22 cellular contexts compared by ENCODE assay signal in the genomic region with DNA sequence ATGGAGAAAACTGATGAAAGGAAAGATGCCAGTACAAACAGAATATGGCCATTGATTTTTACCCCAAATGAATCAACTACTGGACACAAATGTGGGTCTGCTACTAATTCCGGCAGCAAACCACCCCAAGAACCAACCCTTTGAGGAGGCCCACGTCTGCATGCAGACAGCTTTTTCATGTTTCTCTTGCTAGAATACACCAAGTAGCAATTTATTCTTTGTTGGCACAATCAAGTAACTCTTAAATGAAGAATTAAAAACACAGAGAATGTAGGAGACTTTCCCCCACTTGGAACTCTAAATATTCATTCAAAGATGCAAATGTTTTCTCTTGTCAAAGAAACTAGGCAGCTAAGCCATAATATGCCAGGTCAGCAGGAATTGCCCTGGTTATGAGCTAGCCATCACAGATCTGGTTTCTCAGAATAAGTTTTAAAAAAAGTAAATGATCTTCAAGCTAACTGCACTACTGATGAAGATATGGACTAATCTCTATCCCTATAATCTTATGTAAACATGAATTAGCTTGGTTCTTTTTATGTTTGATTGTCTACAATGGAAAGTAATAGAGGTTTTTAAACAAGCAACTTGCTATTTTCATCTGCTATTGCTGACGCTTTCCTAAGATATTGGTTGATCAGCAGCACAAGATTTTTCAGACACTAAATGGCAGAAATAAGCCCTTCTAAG.
DNase-seq lines count a peak whose midpoint lies in the region; ATAC-seq, FAIRE-seq and TF ChIP-seq lines count a peak whose summit lies in the region.
"Had no signal": no experiment of that assay in that cellular context is flagged by ENCODE, and none has a peak within 500 bp of the region (broad histone marks: within the 10 kb centered on the region; RNA-seq: fewer than 3 reads in every experiment).

No MANE protein-coding gene starts in this region.

- no peak for FAIRE-seq in K562 (lab: Jason Lieb, UNC)
- FAIRE-seq: HTR-8/SVneo had no signal

- peaks cover 49% of the 10 kb centered on the region for H3K4me1 Mint-ChIP-seq in HFFc6 (ENCODE audit: low read depth)
- H3K4me1 Mint-ChIP-seq: IgD-negative memory B cell, T-cell had no signal

- WGBS in K562 (ENCODE audit: insufficient coverage, low coverage, missing lambda C conversion rate): 0% methylated on average over 3 of the region's 3 CpGs
- 58% methylated on average over 3 of the region's 3 CpGs for WGBS in right lobe of liver (ENCODE audit: insufficient coverage, low coverage, low lambda C conversion rate, missing lambda C conversion rate)
- WGBS in smooth muscle cell (ENCODE audit: low lambda C conversion rate): 71% methylated on average over 3 of the region's 3 CpGs

- DNase-seq in HFFc6 (no peak), K562 (ENCODE audit: extremely low read depth in 1 of 4, low spot score in 3 of 4) (no peak), right lobe of liver (no peak), smooth muscle cell (lab: John Stamatoyannopoulos, UW; ENCODE audit: unreplicated experiment) (no peak), lower lobe of right lung (no peak), AG20443 (ENCODE audit: low spot score) (no peak), NCI-H2171 (lab: John Stamatoyannopoulos, UW) (no peak), kidney glomerular epithelial cell (lab: John Stamatoyannopoulos, UW) (no peak)
- DNase-seq: AML-193; C1 segment of cervical spinal cord; DMS79; H7; Karpas-422; NCI-H1048; NCI-H1417 treated with DMSO at 0.1 percent for 48 hours; NCI-H187; NCI-H2107; NK-92 treated with Interleukin-12 subunit alpha and Interleukin-12 subunit beta, amount 100 ng/mL, for 24 hours; T-cell had no signal

- H3K79me2 ChIP-seq in K562 (ENCODE audit: control insufficient read depth, insufficient read depth, low read length) (no peaks in the 10 kb centered on the region), smooth muscle cell (ENCODE audit: low read depth) (no peaks in the 10 kb centered on the region)

- H3K4me2 ChIP-seq in K562 (ENCODE audit: insufficient read depth, low read length): no peak overlapping the region
- H3K4me2 ChIP-seq in smooth muscle cell: peak overlapping the region; percentile 8

- no peak for TF ChIP-seq RAD21 in K562 (CRISPR knock-in tag; conservative IDR thresholded peaks at IDR 0.05 in 1 of 2, IDR thresholded peaks at IDR 0.05 in 1 of 2)

- no peak overlapping the region for H3K27ac ChIP-seq in K562 (ENCODE audit: extremely low read depth, low read depth, low read length)
- peak overlapping the region; percentile 0 to 39 (median 20) for H3K27ac ChIP-seq in right lobe of liver
- no peak overlapping the region for H3K27ac ChIP-seq in smooth muscle cell (ENCODE audit: low read depth)
- no peak overlapping the region for H3K27ac ChIP-seq in lower lobe of right lung

- H3K27me3 ChIP-seq in K562 (ENCODE audit: control insufficient read depth in 2 of 2, insufficient read depth in 2 of 2, low read length in 2 of 2) (no peaks in the 10 kb centered on the region), right lobe of liver (no peaks in the 10 kb centered on the region), smooth muscle cell (ENCODE audit: low read depth) (no peaks in the 10 kb centered on the region), lower lobe of right lung (ENCODE audit: low read depth) (no peaks in the 10 kb centered on the region)

- BruUV-seq in K562 (replicated peaks; lab: Mats Ljungman, UMichigan): no TSS peak

- ATAC-seq in K562: no peak
- ATAC-seq in right lobe of liver: peak in 1 of 4 donors; percentile 26
- ATAC-seq in lower lobe of right lung: no peak
- ATAC-seq: Panc1, T-cell had no signal

- no peak for TF ChIP-seq POLR2A in K562 (conservative IDR thresholded peaks at IDR 0.05)
- no peak for TF ChIP-seq POLR2A in right lobe of liver (IDR thresholded peaks at IDR 0.05)

- no peaks in the 10 kb centered on the region for H3K36me3 ChIP-seq in K562 (ENCODE audit: control insufficient read depth, insufficient read depth, low read length)
- no peaks in the 10 kb centered on the region for H3K36me3 ChIP-seq in right lobe of liver
- H3K36me3 ChIP-seq in smooth muscle cell (ENCODE audit: low read depth): no peaks in the 10 kb centered on the region
- H3K36me3 ChIP-seq in lower lobe of right lung: no peaks in the 10 kb centered on the region

- H3K27me3 Mint-ChIP-seq in HFFc6 (ENCODE audit: insufficient read depth): 0 out of 2 replicates have a peak, but pooled peaks cover 2% of the 10 kb centered on the region
- H3K27me3 Mint-ChIP-seq: IgD-negative memory B cell, T-cell had no signal

- TF ChIP-seq EP300 in K562 (IDR thresholded peaks at IDR 0.05; ENCODE audit: low read length): no peak

- peaks cover 30% of the 10 kb centered on the region for H3K36me3 Mint-ChIP-seq in HFFc6 (ENCODE audit: low read depth)
- H3K36me3 Mint-ChIP-seq: T-cell had no signal

- H3K9ac ChIP-seq in K562 (ENCODE audit: insufficient read depth in 1 of 2, low read depth in 2 of 2, low read length in 2 of 2) (no peak overlapping the region), smooth muscle cell (ENCODE audit: low read depth) (no peak overlapping the region)

- H3K4me1 ChIP-seq in K562 (replicated peaks in 1 of 2; ENCODE audit: control insufficient read depth in 2 of 2, insufficient read depth in 2 of 2, low read length in 2 of 2) (no peaks in the 10 kb centered on the region), right lobe of liver (peaks cover 0 to 32% (median 9%) of the 10 kb centered on the region in 4 donors), smooth muscle cell (ENCODE audit: low read depth) (peaks cover 6% of the 10 kb centered on the region), lower lobe of right lung (peaks cover 5% of the 10 kb centered on the region)

- no peaks in the 10 kb centered on the region for H3K9me3 Mint-ChIP-seq in HFFc6
- H3K9me3 Mint-ChIP-seq: IgD-negative memory B cell, T-cell had no signal

- no peak overlapping the region for H2AFZ ChIP-seq in K562 (ENCODE audit: low read depth, low read length)
- no peak overlapping the region for H2AFZ ChIP-seq in smooth muscle cell (ENCODE audit: low read depth)

- H3K9me1 ChIP-seq in K562 (ENCODE audit: control insufficient read depth, insufficient read depth, low read length): no peaks in the 10 kb centered on the region

- H3K4me3 Mint-ChIP-seq in HFFc6: 0 out of 2 replicates have a peak overlapping the region, but pooled peaks have one; percentile 26
- H3K4me3 Mint-ChIP-seq: IgD-negative memory B cell, T-cell had no signal

- CTCF ChIA-PET in K562 (lab: Yijun Ruan, JAX; ENCODE audit: low intra/inter-chr PET ratio): no interaction called here

- in situ Hi-C loops in K562 (cut with MboI): no loop called here

- POLR2A ChIA-PET in K562 (lab: Yijun Ruan, JAX): no interaction called here

- TF ChIP-seq CTCF in HFFc6 (IDR thresholded peaks at IDR 0.05): no peak
- no peak for TF ChIP-seq CTCF in K562 (IDR thresholded peaks at IDR 0.05 in 2 of 3, conservative IDR thresholded peaks at IDR 0.05 in 1 of 3; ENCODE audit: insufficient read depth in 2 of 3, low read depth in 1 of 3, low read length in 3 of 3)
- no peak for TF ChIP-seq CTCF in right lobe of liver (IDR thresholded peaks at IDR 0.05)
- no peak for TF ChIP-seq CTCF in smooth muscle cell (IDR thresholded peaks at IDR 0.05; ENCODE audit: borderline replicate concordance, insufficient read depth, poor library complexity, severe bottlenecking)
- TF ChIP-seq CTCF in lower lobe of right lung (IDR thresholded peaks at IDR 0.05): no peak

- H3F3A ChIP-seq in smooth muscle cell (ENCODE audit: low read depth): no peaks in the 10 kb centered on the region

- H4K20me1 ChIP-seq in K562 (replicated peaks; ENCODE audit: control insufficient read depth, insufficient read depth, low read length): no peaks in the 10 kb centered on the region
- no peaks in the 10 kb centered on the region for H4K20me1 ChIP-seq in smooth muscle cell (ENCODE audit: low read depth)

- no peak overlapping the region for H3K4me3 ChIP-seq in K562
- no peak overlapping the region for H3K4me3 ChIP-seq in right lobe of liver
- no peak overlapping the region for H3K4me3 ChIP-seq in smooth muscle cell
- no peak overlapping the region for H3K4me3 ChIP-seq in lower lobe of right lung

- H3K27ac Mint-ChIP-seq in HFFc6: peak overlapping the region; percentile 48
- H3K27ac Mint-ChIP-seq: IgD-negative memory B cell, T-cell had no signal

- intact Hi-C loops in K562 (cut with micrococcal nuclease): no loop called here
- intact Hi-C loops in right lobe of liver (cut with DNase I): no loop called here
- intact Hi-C loops in lower lobe of right lung (cut with DNase I): no loop called here

- no peaks in the 10 kb centered on the region for H3K9me3 ChIP-seq in K562 (replicated peaks; ENCODE audit: control insufficient read depth, insufficient read depth, low read depth, low read length)
- no peaks in the 10 kb centered on the region for H3K9me3 ChIP-seq in right lobe of liver
- H3K9me3 ChIP-seq in smooth muscle cell (replicated peaks; ENCODE audit: low read depth): no peaks in the 10 kb centered on the region
- no peaks in the 10 kb centered on the region for H3K9me3 ChIP-seq in lower lobe of right lung

TF ChIP-seq in K562, 482 proteins besides CTCF, POLR2A, EP300 and RAD21 (continues in another document):
- TF ChIP-seq ZBTB8A (IDR thresholded peaks at IDR 0.05; ENCODE audit: partially characterized antibody): no peak
- no peak for TF ChIP-seq FOXA3 (CRISPR knock-in tag; conservative IDR thresholded peaks at IDR 0.05 in 1 of 2, IDR thresholded peaks at IDR 0.05 in 1 of 2)
- TF ChIP-seq NR2C1 (IDR thresholded peaks at IDR 0.05): no peak
- TF ChIP-seq NR2C1 (tag; IDR thresholded peaks at IDR 0.05): no peak
- TF ChIP-seq ZNF316 (IDR thresholded peaks at IDR 0.05): peak; percentile 30; the same call in 1 of the 2 replicates
- TF ChIP-seq MAFG (tag; conservative IDR thresholded peaks at IDR 0.05): 0 out of 2 replicates have a peak, but pooled peaks have one; percentile 41
- no peak for TF ChIP-seq FUS (optimal IDR thresholded peaks at IDR 0.05; ENCODE audit: low read depth, low read length)
- TF ChIP-seq RUNX1 (IDR thresholded peaks at IDR 0.05; ENCODE audit: low read depth): no peak

Comparison
In these comparisons a context has a peak if more than half of its experiments do, and no peak if none do; other contexts are left out.
1. H3K27ac ChIP-seq: peak in right lobe of liver (3 of 3); none in K562 (single experiment), smooth muscle cell (single experiment) and lower lobe of right lung (single experiment).